14 cellular contexts compared by ENCODE assay signal in genomic region chr6:168852336-168852884, GRCh38.
A peak's percentile ranks its signal among the peaks of the same experiment; 100 is the strongest.
DNase-seq lines count a peak whose midpoint lies in the region; ATAC-seq and TF ChIP-seq lines count a peak whose summit lies in the region.
"Had no signal": no experiment of that assay in that cellular context is flagged by ENCODE, and none has a peak within 500 bp of the region (broad histone marks: within the 10 kb centered on the region; RNA-seq: fewer than 3 reads in every experiment).

No MANE protein-coding gene starts in this region.

- no peaks in the 10 kb centered on the region for H4K20me1 ChIP-seq in IMR-90 (ENCODE audit: insufficient read depth, low read length)

- H2AK5ac ChIP-seq in IMR-90 (ENCODE audit: low read depth, low read length): no peak overlapping the region

- intact Hi-C loops in IMR-90 (cut with micrococcal nuclease) (no loop called here), testis (cut with DNase I; ENCODE audit: low total_unique reads) (no loop called here)

- H3K9me1 ChIP-seq in IMR-90 (ENCODE audit: insufficient read depth, low read length): no peaks in the 10 kb centered on the region

- no peak overlapping the region for H4K8ac ChIP-seq in IMR-90 (ENCODE audit: low read depth in 2 of 2, low read length in 2 of 2)

- peak overlapping the region; percentile 33 for H2AFZ ChIP-seq in IMR-90 (replicated peaks; ENCODE audit: low read length, poor library complexity)

- DNase-seq in IMR-90 (no peak), RPMI7951 (ENCODE audit: low read depth) (peak; percentile 6), testis (peak; percentile 23), WERI-Rb-1 (no peak)
- no peak for DNase-seq in activated CD8-positive, alpha-beta T cell treated with anti-CD3 and anti-CD28 coated beads, Interleukin-2, amount 10 ng/mL, durations not matched to agents 7 days and 5 days
- DNase-seq: activated CD4-positive, alpha-beta memory T cell treated with anti-CD3 and anti-CD28 coated beads, Interleukin-2, amount 10 ng/mL, durations not matched to agents 7 days and 5 days; foreskin keratinocyte; NCI-H69; stimulated activated CD4-positive, alpha-beta T cell treated with anti-CD3 and anti-CD28 coated beads, Interleukin-2, amount 100 ng/mL, for 24 hours; stimulated activated naive CD4-positive, alpha-beta T cell treated with Interleukin-2 at 50 U/mL for 16 hours had no signal

- no peak for TF ChIP-seq EP300 in gastroesophageal sphincter (IDR thresholded peaks at IDR 0.05)

- no peak for TF ChIP-seq RAD21 in IMR-90 (IDR thresholded peaks at IDR 0.05; ENCODE audit: low read length)

- H3K4me2 ChIP-seq in IMR-90 (ENCODE audit: low read depth, low read length): no peak overlapping the region

- no peak overlapping the region for H3K14ac ChIP-seq in IMR-90 (replicated peaks; ENCODE audit: low read depth, low read length)

- TF ChIP-seq POLR2A in IMR-90 (IDR thresholded peaks at IDR 0.05; ENCODE audit: low read depth, low read length) (no peak), gastroesophageal sphincter (IDR thresholded peaks at IDR 0.05) (no peak), testis (IDR thresholded peaks at IDR 0.05) (no peak)

- no peaks in the 10 kb centered on the region for H3K27me3 Mint-ChIP-seq in activated CD8-positive, alpha-beta T cell treated with anti-CD3 and anti-CD28 coated beads, Interleukin-2, amount 10 ng/mL, durations not matched to agents 7 days and 5 days (ENCODE audit: low read depth)
- H3K27me3 Mint-ChIP-seq: activated CD4-positive, alpha-beta memory T cell treated with anti-CD3 and anti-CD28 coated beads, Interleukin-2, amount 10 ng/mL, durations not matched to agents 7 days and 5 days; activated naive CD8-positive, alpha-beta T cell had no signal

- POLR2A ChIA-PET in IMR-90 (lab: Charles Lee; ENCODE audit: unreplicated experiment): no interaction called here
- POLR2A ChIA-PET in activated CD8-positive, alpha-beta T cell treated with anti-CD3 and anti-CD28 coated beads, Interleukin-2, amount 10 ng/mL, durations not matched to agents 7 days and 5 days (lab: Charles Lee): no interaction called here

- H3K4me1 Mint-ChIP-seq in activated CD8-positive, alpha-beta T cell treated with anti-CD3 and anti-CD28 coated beads, Interleukin-2, amount 10 ng/mL, durations not matched to agents 7 days and 5 days (ENCODE audit: low read depth): peaks cover 5% of the 10 kb centered on the region

- H3K27ac Mint-ChIP-seq in activated CD8-positive, alpha-beta T cell treated with anti-CD3 and anti-CD28 coated beads, Interleukin-2, amount 10 ng/mL, durations not matched to agents 7 days and 5 days: no peak overlapping the region
- H3K27ac Mint-ChIP-seq: activated CD4-positive, alpha-beta memory T cell treated with anti-CD3 and anti-CD28 coated beads, Interleukin-2, amount 10 ng/mL, durations not matched to agents 7 days and 5 days; activated naive CD8-positive, alpha-beta T cell had no signal

- dilution Hi-C loops in IMR-90 (cut with HindIII; ENCODE audit: low sequenced_read_pairs, unreplicated experiment): no loop called here

- H4K5ac ChIP-seq in IMR-90 (ENCODE audit: low read depth, low read length): no peak overlapping the region

- TF ChIP-seq CTCF in IMR-90 (conservative IDR thresholded peaks at IDR 0.05; ENCODE audit: low read depth, low read length): no peak
- no peak for TF ChIP-seq CTCF in gastroesophageal sphincter (IDR thresholded peaks at IDR 0.05)
- no peak for TF ChIP-seq CTCF in testis (IDR thresholded peaks at IDR 0.05)
- TF ChIP-seq CTCF in WERI-Rb-1 (IDR thresholded peaks at IDR 0.05; ENCODE audit: low read depth, low read length): no peak

- no peak overlapping the region for H3K27ac ChIP-seq in IMR-90 (ENCODE audit: insufficient read depth, low read length)
- no peak overlapping the region for H3K27ac ChIP-seq in gastroesophageal sphincter
- peak overlapping the region; percentile 31 to 63 for H3K27ac ChIP-seq in testis
- no peak overlapping the region for H3K27ac ChIP-seq in WERI-Rb-1
- H3K27ac ChIP-seq: foreskin keratinocyte, neutrophil had no signal

- CTCF ChIA-PET in IMR-90 (lab: Yijun Ruan, JAX): interaction anchor here (0.5 kb wide), 1 partner anchor 1904 kb away, joined by 3 read pairs; no protein-coding TSS in a partner anchor
- CTCF ChIA-PET in activated CD8-positive, alpha-beta T cell treated with anti-CD3 and anti-CD28 coated beads, Interleukin-2, amount 10 ng/mL, durations not matched to agents 7 days and 5 days (lab: Charles Lee): no interaction called here

- no peaks in the 10 kb centered on the region for H3K27me3 ChIP-seq in IMR-90 (ENCODE audit: control insufficient read depth, insufficient read depth, low read length)
- H3K27me3 ChIP-seq in gastroesophageal sphincter: no peaks in the 10 kb centered on the region
- no peaks in the 10 kb centered on the region for H3K27me3 ChIP-seq in testis
- no peaks in the 10 kb centered on the region for H3K27me3 ChIP-seq in WERI-Rb-1 (ENCODE audit: insufficient read depth, low read depth, severe bottlenecking)
- H3K27me3 ChIP-seq: foreskin keratinocyte, neutrophil had no signal

- H3K18ac ChIP-seq in IMR-90 (ENCODE audit: low read depth, low read length): no peak overlapping the region

- H3K23ac ChIP-seq in IMR-90 (ENCODE audit: low read depth, low read length): no peak overlapping the region

- H2BK15ac ChIP-seq in IMR-90 (ENCODE audit: low read depth, low read length): no peak overlapping the region

- no peaks in the 10 kb centered on the region for H3K79me1 ChIP-seq in IMR-90 (ENCODE audit: low read depth in 1 of 2, low read length in 2 of 2)

- H3K36me3 ChIP-seq in IMR-90 (ENCODE audit: control insufficient read depth, insufficient read depth, low read length): no peaks in the 10 kb centered on the region
- no peaks in the 10 kb centered on the region for H3K36me3 ChIP-seq in gastroesophageal sphincter
- no peaks in the 10 kb centered on the region for H3K36me3 ChIP-seq in testis (ENCODE audit: low read depth, missing control alignments)
- H3K36me3 ChIP-seq in WERI-Rb-1: no peaks in the 10 kb centered on the region
- H3K36me3 ChIP-seq: neutrophil had no signal

- no peak overlapping the region for H3K4ac ChIP-seq in IMR-90 (ENCODE audit: low read depth, low read length)

- H3K36me3 Mint-ChIP-seq in activated CD8-positive, alpha-beta T cell treated with anti-CD3 and anti-CD28 coated beads, Interleukin-2, amount 10 ng/mL, durations not matched to agents 7 days and 5 days (ENCODE audit: low read depth): no peaks in the 10 kb centered on the region
- H3K36me3 Mint-ChIP-seq: activated naive CD8-positive, alpha-beta T cell had no signal

- ATAC-seq in IMR-90 (ENCODE audit: low read depth) (peak; percentile 53), gastroesophageal sphincter (peak; percentile 31), GM21367 (IDR thresholded peaks at IDR 0.05; ENCODE audit: unreplicated experiment) (no peak)
- no peak for ATAC-seq in activated CD8-positive, alpha-beta T cell treated with anti-CD3 and anti-CD28 coated beads, Interleukin-2, amount 10 ng/mL, durations not matched to agents 7 days and 5 days
- ATAC-seq: foreskin keratinocyte had no signal

- no peak overlapping the region for H3K4me3 Mint-ChIP-seq in activated CD8-positive, alpha-beta T cell treated with anti-CD3 and anti-CD28 coated beads, Interleukin-2, amount 10 ng/mL, durations not matched to agents 7 days and 5 days

- H4K91ac ChIP-seq in IMR-90 (ENCODE audit: insufficient read depth, low read depth, low read length): no peak overlapping the region

- H3K9me3 ChIP-seq in IMR-90 (ENCODE audit: control insufficient read depth, insufficient read depth, low read length) (peaks cover 7% of the 10 kb centered on the region), gastroesophageal sphincter (no peaks in the 10 kb centered on the region), testis (no peaks in the 10 kb centered on the region), WERI-Rb-1 (ENCODE audit: severe bottlenecking) (no peaks in the 10 kb centered on the region)
- H3K9me3 ChIP-seq: neutrophil had no signal

- BruUV-seq in IMR-90 (replicated peaks; lab: Mats Ljungman, UMichigan): no TSS peak

- no peak overlapping the region for H3K56ac ChIP-seq in IMR-90 (ENCODE audit: extremely low read depth, insufficient read depth, low read length)

- in situ Hi-C loops in IMR-90 (cut with MboI; ENCODE audit: low sequenced_read_pairs): no loop called here

- H3K4me1 ChIP-seq in IMR-90 (ENCODE audit: control insufficient read depth, insufficient read depth, low read length) (no peaks in the 10 kb centered on the region), gastroesophageal sphincter (peaks cover 0 to 17% (median 0%) of the 10 kb centered on the region in 3 donors), testis (peaks cover 18% of the 10 kb centered on the region)
- H3K4me1 ChIP-seq: foreskin keratinocyte had no signal

- H3K9ac ChIP-seq in IMR-90 (ENCODE audit: low read depth, low read length): no peak overlapping the region

- H3K4me3 ChIP-seq in IMR-90 (ENCODE audit: insufficient read depth, low read depth, low read length): no peak overlapping the region
- peak overlapping the region in 1 of 2 donors; percentile 30 for H3K4me3 ChIP-seq in gastroesophageal sphincter
- no peak overlapping the region for H3K4me3 ChIP-seq in testis
- no peak overlapping the region for H3K4me3 ChIP-seq in WERI-Rb-1 (ENCODE audit: low read depth, low read length)

- no peak overlapping the region for H2AK9ac ChIP-seq in IMR-90 (replicated peaks; ENCODE audit: low read depth, low read length, poor library complexity)

- H2BK5ac ChIP-seq in IMR-90 (ENCODE audit: low read depth, low read length, poor library complexity, severe bottlenecking): no peak overlapping the region

- H3K9me3 Mint-ChIP-seq in activated CD8-positive, alpha-beta T cell treated with anti-CD3 and anti-CD28 coated beads, Interleukin-2, amount 10 ng/mL, durations not matched to agents 7 days and 5 days (ENCODE audit: insufficient read depth): peaks cover 3% of the 10 kb centered on the region
- H3K9me3 Mint-ChIP-seq: activated CD4-positive, alpha-beta memory T cell treated with anti-CD3 and anti-CD28 coated beads, Interleukin-2, amount 10 ng/mL, durations not matched to agents 7 days and 5 days had no signal

- no peak overlapping the region for H2BK120ac ChIP-seq in IMR-90 (ENCODE audit: low read depth, low read length)

- no peak overlapping the region for H2BK20ac ChIP-seq in IMR-90 (ENCODE audit: low read depth, low read length)

- 47% methylated on average over 7 of the region's 13 CpGs; no CpG with 5 or more reads in 1 of the 2 experiments for WGBS in IMR-90 (ENCODE audit: extremely low coverage in 2 of 2, insufficient read length in 1 of 2), 2 experiments
- 71 to 75% methylated on average over 1 to 12 of the region's 13 CpGs for WGBS in gastroesophageal sphincter (ENCODE audit: low coverage in 1 of 2), 2 donors
- WGBS in testis, 2 donors: 67 to 70% methylated on average over 13 of the region's 13 CpGs

TF ChIP-seq in IMR-90, 13 proteins besides CTCF, POLR2A, EP300 and RAD21 (continues in another document):
- TF ChIP-seq NFE2L2 (IDR thresholded peaks at IDR 0.05; ENCODE audit: low read depth, low read length): no peak
- no peak for TF ChIP-seq CHD1 (IDR thresholded peaks at IDR 0.05; ENCODE audit: low read depth, low read length)

Comparison
In these comparisons a context has a peak if more than half of its experiments do, and no peak if none do; other contexts are left out.
1. ATAC-seq: peak in IMR-90 (single experiment) and gastroesophageal sphincter (single experiment); none in activated CD8-positive, alpha-beta T cell treated with anti-CD3 and anti-CD28 coated beads, Interleukin-2, amount 10 ng/mL, durations not matched to agents 7 days and 5 days (single experiment) and GM21367 (single experiment).
2. DNase-seq: peak in RPMI7951 (single experiment) and testis (single experiment); none in IMR-90 (single experiment), activated CD8-positive, alpha-beta T cell treated with anti-CD3 and anti-CD28 coated beads, Interleukin-2, amount 10 ng/mL, durations not matched to agents 7 days and 5 days (single experiment) and WERI-Rb-1 (single experiment).
3. H3K27ac ChIP-seq: peak in testis (2 of 2); none in IMR-90 (single experiment), gastroesophageal sphincter (0 of 4) and WERI-Rb-1 (single experiment).